Comparison of ENCODE assay signal across 9 cellular contexts in the genomic region with DNA sequence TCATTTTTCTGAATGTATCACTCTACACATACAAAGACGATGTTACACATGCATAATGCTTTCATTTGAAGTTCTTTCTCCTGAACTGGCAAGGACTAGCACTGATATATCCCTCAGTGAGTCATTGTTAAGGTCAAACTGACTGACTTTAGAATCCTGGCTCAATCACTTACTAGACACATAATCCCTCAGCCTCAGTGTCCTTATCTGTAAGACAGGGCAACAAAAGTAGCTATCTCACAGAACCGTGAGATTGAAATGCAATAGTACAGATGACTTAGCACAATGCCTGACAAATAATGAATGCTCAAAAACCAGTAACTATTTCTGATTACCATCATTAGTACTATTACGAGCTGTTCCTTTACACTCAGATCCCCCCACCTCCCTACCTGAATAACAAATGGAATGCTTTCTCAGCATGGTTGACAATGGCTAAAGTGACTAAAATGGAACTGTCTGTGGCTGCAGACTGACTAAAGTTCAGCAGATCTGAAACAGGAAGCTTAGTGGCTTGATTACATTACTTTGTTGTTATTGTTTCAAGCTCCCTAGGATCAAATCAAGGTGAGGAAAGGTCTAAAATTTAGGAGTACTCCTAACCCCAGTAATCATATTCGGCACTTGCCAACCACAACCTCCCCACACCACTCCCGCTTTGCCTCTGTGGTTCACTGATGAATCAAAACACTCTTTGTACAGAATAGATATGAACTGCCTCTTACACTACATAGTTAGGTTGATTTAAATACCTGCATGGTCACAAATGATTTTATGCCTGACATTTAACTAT. TPM values are rescaled to one million over a fixed set of nuclear protein-coding genes. Genes with fewer than 3 reads are reported as not detected.
DNase-seq lines count a peak whose midpoint lies in the region; ATAC-seq and TF ChIP-seq lines count a peak whose summit lies in the region.
"Had no signal": no experiment of that assay in that cellular context is flagged by ENCODE, and none has a peak within 500 bp of the region (broad histone marks: within the 10 kb centered on the region; RNA-seq: fewer than 3 reads in every experiment).

No MANE protein-coding gene starts in this region.

- no peaks in the 10 kb centered on the region for H3K9me3 Mint-ChIP-seq in effector memory CD8-positive, alpha-beta T cell
- H3K9me3 Mint-ChIP-seq: dendritic cell treated with granulocyte-macrophage colony-stimulating factor and Interleukin-4, amounts not matched to agents 40 ng/mL and 50 ng/mL, for 4 days had no signal

- no peak overlapping the region for H3K4me3 ChIP-seq in GM06990 (replicated peaks; ENCODE audit: low read depth, low read length)

- TF ChIP-seq CTCF in GM06990 (IDR thresholded peaks at IDR 0.05; ENCODE audit: insufficient read depth, low read length, poor library complexity, severe bottlenecking), result no peak

- ATAC-seq in GM21367 (IDR thresholded peaks at IDR 0.05; ENCODE audit: unreplicated experiment), result peak; percentile 82
- ATAC-seq in effector memory CD8-positive, alpha-beta T cell (replicated peaks), result no peak

- peaks cover 14% of the 10 kb centered on the region for H3K36me3 Mint-ChIP-seq in effector memory CD8-positive, alpha-beta T cell (ENCODE audit: insufficient read depth)

- H3K4me1 Mint-ChIP-seq in effector memory CD8-positive, alpha-beta T cell (ENCODE audit: low read depth in 2 of 2), result peaks cover 0 to 2% of the 10 kb centered on the region in 2 donors

- no peaks in the 10 kb centered on the region for H3K27me3 Mint-ChIP-seq in effector memory CD8-positive, alpha-beta T cell
- H3K27me3 Mint-ChIP-seq: dendritic cell treated with granulocyte-macrophage colony-stimulating factor and Interleukin-4, amounts not matched to agents 40 ng/mL and 50 ng/mL, for 4 days had no signal

- no peaks in the 10 kb centered on the region for H3K27me3 ChIP-seq in GM06990 (replicated peaks; ENCODE audit: control insufficient read depth, insufficient read depth, low read length)

- peak overlapping the region; percentile 49 to 70 for H3K27ac Mint-ChIP-seq in effector memory CD8-positive, alpha-beta T cell
- H3K27ac Mint-ChIP-seq: dendritic cell treated with granulocyte-macrophage colony-stimulating factor and Interleukin-4, amounts not matched to agents 40 ng/mL and 50 ng/mL, for 4 days had no signal

- no peak overlapping the region for H3K4me3 Mint-ChIP-seq in effector memory CD8-positive, alpha-beta T cell
- H3K4me3 Mint-ChIP-seq: dendritic cell treated with granulocyte-macrophage colony-stimulating factor and Interleukin-4, amounts not matched to agents 40 ng/mL and 50 ng/mL, for 4 days had no signal

- H3K36me3 ChIP-seq in GM06990 (ENCODE audit: control insufficient read depth, insufficient read depth, low read length), result no peaks in the 10 kb centered on the region; the same call in none of the 2 replicates

- DNase-seq in GM06990 (ENCODE audit: extremely low read depth, insufficient read length), result peak; percentile 9
- DNase-seq in HT1080 (ENCODE audit: low read depth), result peak; percentile 46
- no peak for DNase-seq in effector memory CD8-positive, alpha-beta T cell
- no peak for DNase-seq in DMS 273 treated with DMSO at 0.1 percent for 48 hours (lab: John Stamatoyannopoulos, UW)
- DNase-seq in NOMO-1 (lab: John Stamatoyannopoulos, UW; ENCODE audit: unreplicated experiment in 2 of 2), result no peak
- DNase-seq in NCI-H510A (lab: John Stamatoyannopoulos, UW), result no peak
- DNase-seq in activated CD4-positive, CD25-positive, alpha-beta regulatory T cell treated with anti-CD3 and anti-CD28 coated beads, Interleukin-2, amount 50 U/mL, for 72 hours, result no peak

RNA-seq across cellular contexts. Expression of gene CACNB4, which starts 35.8 kb away (rescaled TPM):
- total RNA-seq in HT1080 (2014; rRNA removed; shearing (Covaris generic)), result 0.29 and 0.60 TPM in 2 replicates
- 0.09 and 0.23 TPM in 2 replicates for polyA plus RNA-seq in HT1080 (2015; cell fraction: cytosol; rRNA removed)
- 0.54 and 1.3 TPM in 2 replicates for polyA plus RNA-seq in HT1080 (2015; cell fraction: nucleus; rRNA removed)

RNA-seq across cellular contexts. Expression of gene STAM2, which starts 40.9 kb away (rescaled TPM):
- total RNA-seq in HT1080 (2014; rRNA removed; shearing (Covaris generic)), result 19.7 and 20.2 TPM in 2 replicates
- polyA plus RNA-seq in HT1080 (2015; cell fraction: cytosol; rRNA removed), result 16.8 and 17.9 TPM in 2 replicates
- polyA plus RNA-seq in HT1080 (2015; cell fraction: nucleus; rRNA removed), result 19.5 and 24.7 TPM in 2 replicates

Comparison
In these comparisons a context has a peak if more than half of its experiments do, and no peak if none do; other contexts are left out.
1. DNase-seq: peak in GM06990 (single experiment) and HT1080 (single experiment); none in effector memory CD8-positive, alpha-beta T cell (0 of 3), DMS 273 treated with DMSO at 0.1 percent for 48 hours (single experiment), NOMO-1 (0 of 2), NCI-H510A (single experiment) and activated CD4-positive, CD25-positive, alpha-beta regulatory T cell treated with anti-CD3 and anti-CD28 coated beads, Interleukin-2, amount 50 U/mL, for 72 hours (single experiment).